Comparison of ENCODE assay signal across 26 cellular contexts in the genomic region with DNA sequence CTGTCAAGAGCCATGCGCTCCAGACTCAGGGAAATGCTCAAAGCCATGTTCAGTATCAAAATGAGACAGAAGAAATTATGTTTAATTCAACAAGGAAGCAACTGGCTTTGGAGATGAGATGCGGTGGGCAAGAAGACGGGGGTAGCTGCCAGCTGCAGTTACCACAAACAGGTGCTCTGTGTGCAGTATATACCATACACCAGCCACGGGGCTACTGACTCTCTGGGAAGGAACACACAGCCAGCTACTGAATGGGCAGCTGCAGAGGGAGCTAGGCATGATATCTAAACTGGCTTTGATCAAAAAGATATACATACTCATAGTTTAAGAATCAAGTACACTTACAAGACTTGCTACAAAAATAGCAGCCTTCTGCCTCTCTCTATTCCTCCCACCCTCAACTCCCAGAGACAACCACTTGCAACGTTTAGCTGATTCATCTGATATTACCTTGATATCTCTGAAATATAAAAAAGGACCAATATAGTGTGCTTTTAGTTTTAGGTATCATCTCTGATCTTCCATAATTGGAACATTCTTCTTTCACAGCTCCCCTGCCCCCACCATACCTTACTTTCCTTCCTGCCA.
"Had no signal": no experiment of that assay in that cellular context is flagged by ENCODE, and none has a peak within 500 bp of the region (broad histone marks: within the 10 kb centered on the region; RNA-seq: fewer than 3 reads in every experiment).

No MANE protein-coding gene starts in this region.

- H3K27ac ChIP-seq: ascending aorta, cardiac muscle cell, foreskin keratinocyte, heart right ventricle, lower lobe of right lung, ovary, thyroid gland, upper lobe of right lung, WERI-Rb-1 had no signal

- DNase-seq: activated CD4-positive, alpha-beta T cell treated with anti-CD3 and anti-CD28 coated beads for 48 hours; activated CD4-positive, alpha-beta T cell treated with anti-CD3 and anti-CD28 coated beads, Interleukin-2, amount 50 U/mL, for 48 hours; activated CD8-positive, alpha-beta memory T cell treated with anti-CD3 and anti-CD28 coated beads for 24 hours; activated effector memory CD4-positive, alpha-beta T cell treated with Interleukin-2 at 50 U/mL for 16 hours; activated naive CD4-positive, alpha-beta T cell treated with Interleukin-2 at 50 U/mL for 16 hours; endodermal cell; foreskin keratinocyte; heart right ventricle; lower lobe of right lung; mesendoderm; mucosa of descending colon; nephron progenitor cell; ovary; small intestine; stimulated activated CD4-positive, alpha-beta T cell treated with anti-CD3 and anti-CD28 coated beads, Interleukin-4, amount 100 ng/mL, for 24 hours; substantia nigra; T-helper 9 cell; thyroid gland; upper lobe of right lung; WERI-Rb-1 had no signal

- H3K36me3 ChIP-seq: ascending aorta, cardiac muscle cell, heart right ventricle, lower lobe of right lung, ovary, thyroid gland, upper lobe of right lung, WERI-Rb-1 had no signal

- H3K9me3 ChIP-seq: thyroid gland had no signal

- H3K4me1 ChIP-seq: ascending aorta, foreskin keratinocyte, heart right ventricle, lower lobe of right lung, thyroid gland, upper lobe of right lung had no signal

- H3K4me3 ChIP-seq: ascending aorta, cardiac muscle cell, heart right ventricle, lower lobe of right lung, mucosa of descending colon, ovary, thyroid gland, upper lobe of right lung had no signal

- H3K27me3 ChIP-seq: ascending aorta, cardiac muscle cell, foreskin keratinocyte, heart right ventricle, ovary, thyroid gland, upper lobe of right lung had no signal

- ATAC-seq: activated CD4-positive, CD25-positive, alpha-beta regulatory T cell treated with anti-CD3 and anti-CD28 coated beads, Interleukin-2, amount 50 U/mL, for 24 hours; esophagus mucosa; foreskin keratinocyte; heart right ventricle; lower lobe of right lung; mucosa of descending colon; sciatic nerve; stimulated activated effector memory CD8-positive, alpha-beta T cell treated with anti-CD3 and anti-CD28 coated beads, Interleukin-12 subunit alpha, Interleukin-12 subunit beta, amount 100 ng/mL, for 72 hours; upper lobe of right lung had no signal
